In the genomic region with DNA sequence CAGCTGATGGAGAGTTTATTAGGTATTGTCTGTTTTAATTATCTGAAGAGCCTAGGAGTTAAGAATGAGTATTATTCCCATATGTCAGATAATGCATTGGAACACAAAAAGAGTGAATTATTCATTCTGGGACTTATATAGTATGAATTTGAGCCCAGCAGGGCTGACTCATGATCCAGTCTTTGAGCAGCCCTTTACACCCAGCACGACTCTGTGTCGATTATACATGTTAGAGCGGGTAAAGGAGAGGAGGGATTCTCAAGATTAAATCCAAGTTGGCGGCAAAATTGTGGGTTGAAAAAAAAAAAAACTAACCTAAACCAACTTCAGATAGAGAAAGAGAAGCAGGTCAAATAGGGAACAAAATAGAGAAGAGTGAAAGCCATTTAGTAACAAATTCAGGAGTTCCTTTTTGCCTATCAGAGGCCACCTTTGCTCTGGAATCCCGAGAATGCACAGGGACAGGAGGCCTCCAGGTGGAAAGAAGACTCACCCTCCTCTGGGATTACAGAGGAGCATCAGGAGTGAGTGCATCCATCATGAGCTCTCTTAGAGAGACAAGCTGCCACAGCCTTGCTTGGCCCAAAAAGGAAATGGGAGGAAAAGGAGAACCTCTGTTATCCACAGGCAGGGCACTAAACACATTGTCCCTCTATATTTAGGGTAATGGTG, we compare ENCODE assay signal across 1 cellular context.
TF ChIP-seq lines count a peak whose summit lies in the region.

No MANE protein-coding gene starts in this region.

TF ChIP-seq in HCT116, 20 proteins besides CTCF, POLR2A, EP300 and RAD21 (continued from another document):
- TF ChIP-seq, protein P1, sequence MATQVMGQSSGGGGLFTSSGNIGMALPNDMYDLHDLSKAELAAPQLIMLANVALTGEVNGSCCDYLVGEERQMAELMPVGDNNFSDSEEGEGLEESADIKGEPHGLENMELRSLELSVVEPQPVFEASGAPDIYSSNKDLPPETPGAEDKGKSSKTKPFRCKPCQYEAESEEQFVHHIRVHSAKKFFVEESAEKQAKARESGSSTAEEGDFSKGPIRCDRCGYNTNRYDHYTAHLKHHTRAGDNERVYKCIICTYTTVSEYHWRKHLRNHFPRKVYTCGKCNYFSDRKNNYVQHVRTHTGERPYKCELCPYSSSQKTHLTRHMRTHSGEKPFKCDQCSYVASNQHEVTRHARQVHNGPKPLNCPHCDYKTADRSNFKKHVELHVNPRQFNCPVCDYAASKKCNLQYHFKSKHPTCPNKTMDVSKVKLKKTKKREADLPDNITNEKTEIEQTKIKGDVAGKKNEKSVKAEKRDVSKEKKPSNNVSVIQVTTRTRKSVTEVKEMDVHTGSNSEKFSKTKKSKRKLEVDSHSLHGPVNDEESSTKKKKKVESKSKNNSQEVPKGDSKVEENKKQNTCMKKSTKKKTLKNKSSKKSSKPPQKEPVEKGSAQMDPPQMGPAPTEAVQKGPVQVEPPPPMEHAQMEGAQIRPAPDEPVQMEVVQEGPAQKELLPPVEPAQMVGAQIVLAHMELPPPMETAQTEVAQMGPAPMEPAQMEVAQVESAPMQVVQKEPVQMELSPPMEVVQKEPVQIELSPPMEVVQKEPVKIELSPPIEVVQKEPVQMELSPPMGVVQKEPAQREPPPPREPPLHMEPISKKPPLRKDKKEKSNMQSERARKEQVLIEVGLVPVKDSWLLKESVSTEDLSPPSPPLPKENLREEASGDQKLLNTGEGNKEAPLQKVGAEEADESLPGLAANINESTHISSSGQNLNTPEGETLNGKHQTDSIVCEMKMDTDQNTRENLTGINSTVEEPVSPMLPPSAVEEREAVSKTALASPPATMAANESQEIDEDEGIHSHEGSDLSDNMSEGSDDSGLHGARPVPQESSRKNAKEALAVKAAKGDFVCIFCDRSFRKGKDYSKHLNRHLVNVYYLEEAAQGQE (IDR thresholded peaks at IDR 0.05; ENCODE audit: low read depth): no peak
- TF ChIP-seq, protein P2, sequence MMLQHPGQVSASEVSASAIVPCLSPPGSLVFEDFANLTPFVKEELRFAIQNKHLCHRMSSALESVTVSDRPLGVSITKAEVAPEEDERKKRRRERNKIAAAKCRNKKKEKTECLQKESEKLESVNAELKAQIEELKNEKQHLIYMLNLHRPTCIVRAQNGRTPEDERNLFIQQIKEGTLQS (IDR thresholded peaks at IDR 0.05): no peak
- TF ChIP-seq ZNF274 (IDR thresholded peaks at IDR 0.05; ENCODE audit: low read depth, low read length) (no peak), SRF (IDR thresholded peaks at IDR 0.05; ENCODE audit: low read depth) (no peak), EZH2 (IDR thresholded peaks at IDR 0.05) (no peak), SIN3A (IDR thresholded peaks at IDR 0.05; ENCODE audit: low read depth) (no peak), EZH2phosphoT487 (IDR thresholded peaks at IDR 0.05; ENCODE audit: borderline replicate concordance) (no peak)
